In the genomic region with DNA sequence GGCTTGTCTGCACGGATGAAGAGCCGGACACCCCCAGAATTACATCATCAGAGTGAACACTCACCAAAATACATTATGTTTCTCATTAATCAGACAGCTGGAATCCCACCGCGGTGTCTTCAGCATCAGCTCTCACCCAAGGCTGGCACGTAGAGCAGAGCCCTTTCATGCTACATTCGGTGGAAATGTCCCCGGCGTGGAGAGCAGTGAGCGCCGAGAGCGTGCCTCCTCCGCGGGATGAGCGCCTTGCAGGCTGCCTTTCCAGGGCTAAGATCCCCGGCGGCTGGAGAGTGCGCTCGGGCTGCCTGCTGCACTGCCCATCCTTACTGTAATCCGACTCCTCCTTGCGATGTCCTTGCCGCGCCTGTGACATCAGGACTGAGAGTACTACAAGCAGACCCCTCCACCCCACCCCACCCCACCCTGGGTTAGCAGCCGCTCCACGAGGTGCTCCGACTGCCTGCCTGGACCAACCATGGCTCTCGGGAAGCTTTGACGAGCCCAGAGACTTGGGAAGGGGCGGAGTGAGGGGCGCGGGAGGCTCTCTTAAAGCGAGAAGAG, we compare ENCODE assay signal across 9 cellular contexts. TPM values are rescaled to one million over a fixed set of nuclear protein-coding genes. Genes with fewer than 3 reads are reported as not detected.
DNase-seq lines count a peak whose midpoint lies in the region; ATAC-seq, FAIRE-seq and TF ChIP-seq lines count a peak whose summit lies in the region.
"Had no signal": no experiment of that assay in that cellular context is flagged by ENCODE, and none has a peak within 500 bp of the region (broad histone marks: within the 10 kb centered on the region; RNA-seq: fewer than 3 reads in every experiment).

A gene with protein sequence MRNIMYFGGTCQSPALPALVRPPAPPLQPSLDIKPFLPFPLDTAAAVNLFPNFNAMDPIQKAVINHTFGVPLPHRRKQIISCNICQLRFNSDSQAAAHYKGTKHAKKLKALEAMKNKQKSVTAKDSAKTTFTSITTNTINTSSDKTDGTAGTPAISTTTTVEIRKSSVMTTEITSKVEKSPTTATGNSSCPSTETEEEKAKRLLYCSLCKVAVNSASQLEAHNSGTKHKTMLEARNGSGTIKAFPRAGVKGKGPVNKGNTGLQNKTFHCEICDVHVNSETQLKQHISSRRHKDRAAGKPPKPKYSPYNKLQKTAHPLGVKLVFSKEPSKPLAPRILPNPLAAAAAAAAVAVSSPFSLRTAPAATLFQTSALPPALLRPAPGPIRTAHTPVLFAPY (minus strand): TSS at position 380 of the 561 bp plus-strand sequence. CDS start 294 bp downstream, at position 86.

- DNase-seq in NCI-H1105 (lab: John Stamatoyannopoulos, UW) (peak; percentile 25), choroid plexus epithelial cell (ENCODE audit: low read depth) (peak; percentile 55), kidney (peak; percentile 78), stromal cell of bone marrow (ENCODE audit: low read depth) (peak; percentile 40)
- DNase-seq in stimulated activated naive CD4-positive, alpha-beta T cell treated with Interleukin-2 at 50 U/mL for 16 hours (lab: John Stamatoyannopoulos, UW): no peak
- no peak for DNase-seq in naive thymus-derived CD8-positive, alpha-beta T cell
- DNase-seq: activated CD4-positive, CD25-positive, alpha-beta regulatory T cell had no signal

- H3K4me3 Mint-ChIP-seq in naive thymus-derived CD8-positive, alpha-beta T cell: no peak within 1 kb of the TSS

- ATAC-seq in GM19035 (IDR thresholded peaks at IDR 0.05; ENCODE audit: unreplicated experiment) (no peak), GM19395 (IDR thresholded peaks at IDR 0.05; ENCODE audit: unreplicated experiment) (no peak)
- no peak for ATAC-seq in naive thymus-derived CD8-positive, alpha-beta T cell

- H3K4me1 ChIP-seq in kidney (ENCODE audit: control insufficient read depth in 1 of 2, insufficient read depth in 1 of 2, low read depth in 1 of 2, low read length in 2 of 2): peaks cover 0 to 5% of the 10 kb centered on the region in 2 donors

- H3K4me3 ChIP-seq in choroid plexus epithelial cell (ENCODE audit: low read depth, low read length): peak within 1 kb of the TSS; percentile 49
- H3K4me3 ChIP-seq in kidney (ENCODE audit: low read length in 2 of 2): peak within 1 kb of the TSS; percentile 50 to 71

- H3K9ac ChIP-seq in kidney (ENCODE audit: low read length in 2 of 2): no peak within 1 kb of the TSS

- peaks cover under 1 to 12% (median 5%) of the 10 kb centered on the region in 9 donors for H3K9me3 Mint-ChIP-seq in naive thymus-derived CD8-positive, alpha-beta T cell

- H3K36me3 Mint-ChIP-seq in naive thymus-derived CD8-positive, alpha-beta T cell: no peaks in the 10 kb centered on the region

- H3K9me3 ChIP-seq in kidney (ENCODE audit: control insufficient read depth in 1 of 2, low read length in 2 of 2): no peaks in the 10 kb centered on the region

- intact Hi-C loops in kidney (cut with DNase I): no loop called here

- no peaks in the 10 kb centered on the region for H3K4me1 Mint-ChIP-seq in naive thymus-derived CD8-positive, alpha-beta T cell

- peaks cover 0 to 8% (median 0%) of the 10 kb centered on the region in 5 donors for H3K27me3 Mint-ChIP-seq in naive thymus-derived CD8-positive, alpha-beta T cell

- FAIRE-seq in kidney (lab: Jason Lieb, UNC): no peak

- no peaks in the 10 kb centered on the region for H3K36me3 ChIP-seq in kidney (ENCODE audit: control insufficient read depth in 1 of 2, insufficient read depth in 2 of 2, low read length in 2 of 2)

- no peak within 1 kb of the TSS for H3K27ac Mint-ChIP-seq in naive thymus-derived CD8-positive, alpha-beta T cell

- POLR2A ChIA-PET in naive thymus-derived CD8-positive, alpha-beta T cell (lab: Charles Lee): no interaction called here

- no peak for TF ChIP-seq CTCF in choroid plexus epithelial cell (conservative IDR thresholded peaks at IDR 0.05; ENCODE audit: low read depth, low read length)
- TF ChIP-seq CTCF in kidney (IDR thresholded peaks at IDR 0.05; ENCODE audit: borderline replicate concordance, extremely low read depth, insufficient read depth): no peak

- no peak within 1 kb of the TSS for H3K27ac ChIP-seq in kidney (ENCODE audit: low read depth in 2 of 2, low read length in 2 of 2)

RNA-seq across cellular contexts. Expression of the gene that starts here (rescaled TPM):
- 8.9 TPM for total RNA-seq in kidney
- 1.4 TPM for polyA plus RNA-seq in kidney (ENCODE audit: insufficient read depth, low read depth, low replicate concordance)
- not detected for total RNA-seq in naive thymus-derived CD8-positive, alpha-beta T cell
- polyA plus RNA-seq in naive thymus-derived CD8-positive, alpha-beta T cell: not detected

Comparison
In these comparisons a context has a peak if more than half of its experiments do, and no peak if none do; other contexts are left out.
1. DNase-seq: peak in NCI-H1105 (single experiment), choroid plexus epithelial cell (single experiment), kidney (single experiment) and stromal cell of bone marrow (single experiment); none in stimulated activated naive CD4-positive, alpha-beta T cell treated with Interleukin-2 at 50 U/mL for 16 hours (single experiment) and naive thymus-derived CD8-positive, alpha-beta T cell (0 of 10).